In genomic region chr14:73295198-73295796, GRCh38 we compare ENCODE assay signal across 7 cellular contexts. TPM values are rescaled to one million over a fixed set of nuclear protein-coding genes. Genes with fewer than 3 reads are reported as not detected.
DNase-seq lines count a peak whose midpoint lies in the region; ATAC-seq and TF ChIP-seq lines count a peak whose summit lies in the region.

No MANE protein-coding gene starts in this region.

- no peak overlapping the region for H3K4me3 Mint-ChIP-seq in progenitor cell of endocrine pancreas (ENCODE audit: low read depth)

- H3K36me3 Mint-ChIP-seq in progenitor cell of endocrine pancreas (ENCODE audit: insufficient read depth): peaks cover 10% of the 10 kb centered on the region

- no peak for ATAC-seq in GM18502 (IDR thresholded peaks at IDR 0.05; ENCODE audit: poor library complexity, unreplicated experiment)

- peak; percentile 73 for DNase-seq in G401 (ENCODE audit: low spot score)
- DNase-seq in LoVo (ENCODE audit: low spot score): peak; percentile 48
- peak; percentile 32 for DNase-seq in SHP77 treated with DMSO at 0.1 percent for 48 hours (lab: John Stamatoyannopoulos, UW)
- peak; percentile 12 for DNase-seq in fibroblast of gingiva (ENCODE audit: low read depth)
- DNase-seq in progenitor cell of endocrine pancreas (ENCODE audit: low spot score, unreplicated experiment): no peak
- no peak for DNase-seq in activated CD4-positive, alpha-beta T cell treated with anti-CD3 and anti-CD28 coated beads for 48 hours

- in situ Hi-C loops in G401 (cut with HindIII; ENCODE audit: low sequenced_read_pairs): no loop called here

- H3K9me3 Mint-ChIP-seq in progenitor cell of endocrine pancreas (ENCODE audit: low read depth): no peaks in the 10 kb centered on the region

- no peaks in the 10 kb centered on the region for H3K27me3 Mint-ChIP-seq in progenitor cell of endocrine pancreas

- no peak overlapping the region for H3K27ac Mint-ChIP-seq in progenitor cell of endocrine pancreas

- no peaks in the 10 kb centered on the region for H3K4me1 Mint-ChIP-seq in progenitor cell of endocrine pancreas (ENCODE audit: low read depth)

- TF ChIP-seq CTCF in progenitor cell of endocrine pancreas (IDR thresholded peaks at IDR 0.05; ENCODE audit: unreplicated experiment): peak; percentile 84

RNA-seq across cellular contexts. Expression of gene PAPLN, which starts 58.0 kb away (rescaled TPM):
- total RNA-seq in G401 (2014; rRNA removed; shearing (Covaris generic)): not detected in 2 replicates
- 2.0 and 2.7 TPM in 2 replicates for total RNA-seq in progenitor cell of endocrine pancreas

Comparison
In these comparisons a context has a peak if more than half of its experiments do, and no peak if none do; other contexts are left out.
1. DNase-seq: peak in G401 (single experiment), LoVo (single experiment), SHP77 treated with DMSO at 0.1 percent for 48 hours (single experiment) and fibroblast of gingiva (single experiment); none in progenitor cell of endocrine pancreas (single experiment) and activated CD4-positive, alpha-beta T cell treated with anti-CD3 and anti-CD28 coated beads for 48 hours (single experiment).